ENCODE assay signal across 15 cellular contexts in the genomic region with DNA sequence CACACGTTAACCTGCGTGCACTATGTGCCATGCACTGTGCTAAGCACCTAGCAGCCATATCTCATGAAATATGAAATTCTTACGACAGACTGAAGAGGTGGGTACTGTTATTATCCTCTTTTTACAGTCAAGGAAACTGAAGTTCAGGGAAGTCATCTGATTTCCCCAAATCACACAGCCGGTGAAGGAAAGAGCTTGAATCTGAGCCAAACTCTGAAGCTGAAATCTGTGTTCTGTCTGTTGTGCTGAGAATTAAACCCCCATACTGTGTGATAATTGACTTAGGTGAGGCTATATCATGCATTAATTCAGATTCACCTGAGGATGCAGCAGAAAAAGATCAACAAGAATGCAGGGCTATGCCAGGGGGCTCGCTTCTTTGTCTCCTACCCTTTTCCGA. TPM values are rescaled to one million over a fixed set of nuclear protein-coding genes. Genes with fewer than 3 reads are reported as not detected.
DNase-seq lines count a peak whose midpoint lies in the region; ATAC-seq and TF ChIP-seq lines count a peak whose summit lies in the region.
"Had no signal": no experiment of that assay in that cellular context is flagged by ENCODE, and none has a peak within 500 bp of the region (broad histone marks: within the 10 kb centered on the region; RNA-seq: fewer than 3 reads in every experiment).

No MANE protein-coding gene starts in this region.

- no peaks in the 10 kb centered on the region for H3K9me3 Mint-ChIP-seq in naive thymus-derived CD4-positive, alpha-beta T cell
- H3K9me3 Mint-ChIP-seq: activated naive CD8-positive, alpha-beta T cell treated with anti-CD3 and anti-CD28 coated beads for 36 hours; dendritic cell treated with granulocyte-macrophage colony-stimulating factor and Interleukin-4, amounts not matched to agents 40 ng/mL and 50 ng/mL, for 4 days had no signal

- H3K4me3 ChIP-seq in dorsolateral prefrontal cortex (peak overlapping the region; percentile 21 to 74 (median 56)), muscle layer of duodenum (ENCODE audit: low read depth in 1 of 2, low read length in 2 of 2) (peak overlapping the region; percentile 30 to 35), tibial artery (peak overlapping the region; percentile 1 to 18)
- H3K4me3 ChIP-seq in naive thymus-derived CD4-positive, alpha-beta T cell (ENCODE audit: low read length): no peak overlapping the region

- H3K4me1 ChIP-seq in muscle layer of duodenum (ENCODE audit: control insufficient read depth in 1 of 2, insufficient read depth in 2 of 2, low read length in 2 of 2): peaks cover 0 to 4% of the 10 kb centered on the region in 2 donors
- peaks cover 0 to 8% (median 5%) of the 10 kb centered on the region in 4 donors for H3K4me1 ChIP-seq in tibial artery
- no peaks in the 10 kb centered on the region for H3K4me1 ChIP-seq in naive thymus-derived CD4-positive, alpha-beta T cell (ENCODE audit: control insufficient read depth in 2 of 2, insufficient read depth in 2 of 2, low read length in 2 of 2)

- intact Hi-C loops in dorsolateral prefrontal cortex (cut with DNase I): no loop called here
- intact Hi-C loops in tibial artery (cut with DNase I; ENCODE audit: low total_unique reads): no loop called here
- intact Hi-C loops in naive thymus-derived CD4-positive, alpha-beta T cell (cut with micrococcal nuclease): no loop called here

- CTCF ChIA-PET in naive thymus-derived CD4-positive, alpha-beta T cell (lab: Charles Lee): interaction anchor here (0.7 kb wide), 1 partner anchor 9 kb away, joined by 4 read pairs; no protein-coding TSS in a partner anchor

- H3K27ac ChIP-seq in angular gyrus (ENCODE audit: low read depth, low read length) (peak overlapping the region; percentile 76), dorsolateral prefrontal cortex (peak overlapping the region; percentile 23 to 97 (median 86)), muscle layer of duodenum (ENCODE audit: low read length) (peak overlapping the region; percentile 17), tibial artery (peak overlapping the region; percentile 14 to 44)
- H3K27ac ChIP-seq in naive thymus-derived CD4-positive, alpha-beta T cell (ENCODE audit: low read depth, low read length): no peak overlapping the region

- no peaks in the 10 kb centered on the region for H3K9me3 ChIP-seq in muscle layer of duodenum (ENCODE audit: control insufficient read depth in 1 of 2, low read length in 2 of 2)
- H3K9me3 ChIP-seq in tibial artery: no peaks in the 10 kb centered on the region
- no peaks in the 10 kb centered on the region for H3K9me3 ChIP-seq in naive thymus-derived CD4-positive, alpha-beta T cell (ENCODE audit: control insufficient read depth in 2 of 3, low read length in 3 of 3)
- H3K9me3 ChIP-seq: BE2C had no signal

- H3K27me3 Mint-ChIP-seq in naive thymus-derived CD4-positive, alpha-beta T cell: peaks cover under 1 to 18% (median 8%) of the 10 kb centered on the region in 5 donors

- no peak overlapping the region for H3K4me3 Mint-ChIP-seq in naive thymus-derived CD4-positive, alpha-beta T cell
- H3K4me3 Mint-ChIP-seq: activated naive CD8-positive, alpha-beta T cell treated with anti-CD3 and anti-CD28 coated beads for 36 hours; dendritic cell treated with granulocyte-macrophage colony-stimulating factor and Interleukin-4, amounts not matched to agents 40 ng/mL and 50 ng/mL, for 4 days; H9; nephron progenitor cell had no signal

- TF ChIP-seq CTCF in dorsolateral prefrontal cortex (IDR thresholded peaks at IDR 0.05 in 54 of 56, conservative IDR thresholded peaks at IDR 0.05 in 2 of 56; ENCODE audit: low read depth in 1 of 56, partially characterized antibody in 56 of 56) (no peak), tibial artery (IDR thresholded peaks at IDR 0.05) (no peak)

- ATAC-seq in naive thymus-derived CD4-positive, alpha-beta T cell: no peak

- H3K4me1 Mint-ChIP-seq in naive thymus-derived CD4-positive, alpha-beta T cell: no peaks in the 10 kb centered on the region

- no peaks in the 10 kb centered on the region for H3K36me3 Mint-ChIP-seq in naive thymus-derived CD4-positive, alpha-beta T cell
- H3K36me3 Mint-ChIP-seq: activated naive CD8-positive, alpha-beta T cell treated with anti-CD3 and anti-CD28 coated beads for 36 hours had no signal

- no peaks in the 10 kb centered on the region for H3K36me3 ChIP-seq in muscle layer of duodenum (ENCODE audit: control insufficient read depth in 1 of 2, insufficient read depth in 2 of 2, low read length in 2 of 2)
- H3K36me3 ChIP-seq in tibial artery: no peaks in the 10 kb centered on the region
- H3K36me3 ChIP-seq in naive thymus-derived CD4-positive, alpha-beta T cell (ENCODE audit: control insufficient read depth in 2 of 3, insufficient read depth in 3 of 3, low read length in 3 of 3): no peaks in the 10 kb centered on the region
- H3K36me3 ChIP-seq: BE2C had no signal

- DNase-seq in dorsolateral prefrontal cortex: no peak
- DNase-seq in tibial artery: no peak
- DNase-seq in NCI-H1105 (lab: John Stamatoyannopoulos, UW): no peak
- DNase-seq in naive thymus-derived CD4-positive, alpha-beta T cell: no peak
- DNase-seq in HK-2 (ENCODE audit: unreplicated experiment): no peak
- DNase-seq: activated naive CD8-positive, alpha-beta T cell treated with anti-CD3 and anti-CD28 coated beads for 36 hours; activated T-cell treated with anti-CD3 and anti-CD28 coated beads, Interleukin-2, amount 50 U/mL, for 48 hours; NCI-H2107; nephron progenitor cell; stimulated activated CD4-positive, alpha-beta T cell treated with anti-CD3 and anti-CD28 coated beads, Interleukin-4, amount 100 ng/mL, for 24 hours had no signal

- POLR2A ChIA-PET in naive thymus-derived CD4-positive, alpha-beta T cell (lab: Charles Lee): no interaction called here

- H3K27me3 ChIP-seq in dorsolateral prefrontal cortex: peaks cover 0 to 5% (median 0%) of the 10 kb centered on the region in 45 donors
- H3K27me3 ChIP-seq in muscle layer of duodenum (ENCODE audit: low read depth, low read length): no peaks in the 10 kb centered on the region
- H3K27me3 ChIP-seq in tibial artery: peaks cover 0 to 2% of the 10 kb centered on the region in 2 donors
- no peaks in the 10 kb centered on the region for H3K27me3 ChIP-seq in naive thymus-derived CD4-positive, alpha-beta T cell (ENCODE audit: control insufficient read depth in 2 of 2, insufficient read depth in 2 of 2, low read length in 2 of 2)
- H3K27me3 ChIP-seq: BE2C had no signal

- no peak overlapping the region for H3K27ac Mint-ChIP-seq in naive thymus-derived CD4-positive, alpha-beta T cell
- H3K27ac Mint-ChIP-seq: activated naive CD8-positive, alpha-beta T cell treated with anti-CD3 and anti-CD28 coated beads for 36 hours; dendritic cell treated with granulocyte-macrophage colony-stimulating factor and Interleukin-4, amounts not matched to agents 40 ng/mL and 50 ng/mL, for 4 days; nephron progenitor cell had no signal

RNA-seq across cellular contexts. Expression of gene FAM107A, which starts 0.5 kb away (rescaled TPM):
- total RNA-seq in dorsolateral prefrontal cortex: 1,000 to 10,000 TPM in 22 of 120 experiments, 100 to 1,000 TPM in 98; 392 to 2,029 (median 764) TPM
- not detected for total RNA-seq in naive thymus-derived CD4-positive, alpha-beta T cell
- not detected for polyA plus RNA-seq in naive thymus-derived CD4-positive, alpha-beta T cell
- total RNA-seq: activated naive CD8-positive, alpha-beta T cell treated with anti-CD3 and anti-CD28 coated beads for 36 hours had no signal

RNA-seq across cellular contexts. Expression of gene ACOX2, which starts 39.7 kb away (rescaled TPM):
- total RNA-seq in dorsolateral prefrontal cortex: 10 to 100 TPM in 32 of 120 experiments, 1 to 10 TPM in 88; 2.1 to 21.2 (median 8.1) TPM
- not detected for total RNA-seq in naive thymus-derived CD4-positive, alpha-beta T cell
- not detected for polyA plus RNA-seq in naive thymus-derived CD4-positive, alpha-beta T cell
- total RNA-seq: activated naive CD8-positive, alpha-beta T cell treated with anti-CD3 and anti-CD28 coated beads for 36 hours had no signal

Comparison
In these comparisons a context has a peak if more than half of its experiments do, and no peak if none do; other contexts are left out.
1. RNA of gene FAM107A, which starts 0.5 kb away (total RNA-seq): 392 to 2,029 TPM in dorsolateral prefrontal cortex; not detected in naive thymus-derived CD4-positive, alpha-beta T cell; every median in the first group is over 100 times any median in the second.